ENCODE assay signal across 22 cellular contexts in the genomic region with DNA sequence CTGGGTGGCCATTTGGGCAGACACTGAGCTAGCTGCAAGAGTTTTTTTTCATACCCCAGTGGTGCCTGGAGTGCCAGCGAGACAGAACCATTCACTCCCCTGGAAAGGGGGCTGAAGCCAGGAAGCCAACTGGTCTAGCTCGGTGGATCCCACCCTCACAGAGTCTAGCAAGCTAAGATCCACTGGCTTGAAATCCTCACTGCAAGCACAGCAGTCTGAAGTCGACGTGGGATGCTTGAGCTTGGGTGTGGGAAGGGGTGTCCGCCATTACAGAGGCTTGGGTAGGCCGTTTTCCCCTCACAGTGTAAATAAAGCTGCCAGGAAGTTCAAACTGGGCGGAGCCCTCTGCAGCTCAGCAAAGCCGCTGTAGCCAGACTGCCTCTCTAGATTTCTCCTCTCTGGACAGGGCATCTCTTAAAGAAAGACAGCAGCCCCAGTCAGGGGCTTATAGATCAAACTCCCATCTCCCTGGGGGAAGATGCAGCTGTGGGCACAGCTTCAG.
"Had no signal": no experiment of that assay in that cellular context is flagged by ENCODE, and none has a peak within 500 bp of the region (broad histone marks: within the 10 kb centered on the region; RNA-seq: fewer than 3 reads in every experiment).

No MANE protein-coding gene starts in this region.

- ATAC-seq: Right ventricle myocardium inferior, SK-N-SH treated with all-trans-retinoic acid at 6 μM for 48 hours had no signal

- DNase-seq: IMR-90; Kasumi-1; MM.1S; NCI-H1092 treated with DMSO at 0.1 percent for 48 hours; NCI-H1436; NCI-H187; NCI-H2029; NCI-H2081 treated with DMSO at 0.1 percent for 48 hours; NCI-H2171 treated with DMSO at 0.1 percent for 48 hours; NCI-H345; NCI-H446 treated with DMSO at 0.1 percent for 48 hours; NCI-H510A treated with DMSO at 0.1 percent for 48 hours; NCI-H526; NCI-H774; NK-92 treated with Interleukin-12 subunit alpha and Interleukin-12 subunit beta, amount 100 ng/mL, for 24 hours; OCI-M1; PC-9; Peyer's patch; SHP77 treated with DMSO at 0.1 percent for 48 hours; SJCRH30 had no signal
